ENCODE assay signal across 22 cellular contexts in the genomic region with DNA sequence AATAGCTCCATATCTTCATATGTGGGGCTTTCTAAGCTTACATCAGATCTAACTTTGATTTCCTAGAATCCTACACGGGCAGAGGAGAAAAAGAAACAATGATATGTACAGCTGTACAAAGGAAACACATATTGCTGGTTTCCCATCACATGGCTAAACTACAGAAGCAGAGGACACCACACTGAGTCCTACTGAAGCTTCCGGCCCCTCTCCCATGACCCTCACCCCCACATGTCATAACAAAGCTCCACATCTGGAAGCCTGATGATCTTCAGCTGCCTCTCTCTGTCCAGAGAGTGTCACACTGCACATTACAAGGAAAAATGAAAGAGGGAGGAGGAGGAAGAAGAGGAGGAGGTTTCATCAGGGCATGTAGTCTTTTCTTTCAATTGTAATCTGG. TPM values are rescaled to one million over a fixed set of nuclear protein-coding genes. Genes with fewer than 3 reads are reported as not detected.
DNase-seq lines count a peak whose midpoint lies in the region; TF ChIP-seq lines count a peak whose summit lies in the region.
"Had no signal": no experiment of that assay in that cellular context is flagged by ENCODE, and none has a peak within 500 bp of the region (broad histone marks: within the 10 kb centered on the region; RNA-seq: fewer than 3 reads in every experiment).

No MANE protein-coding gene starts in this region.

- H3K27ac ChIP-seq in adrenal gland (peak overlapping the region in 3 of 5 donors; percentile 10 to 52 (median 45)), parathyroid adenoma (peak overlapping the region; percentile 57)

- no peak overlapping the region for H3K4me3 ChIP-seq in AG10803 (ENCODE audit: low read length)
- H3K4me3 ChIP-seq in adrenal gland = no peak overlapping the region
- no peak overlapping the region for H3K4me3 ChIP-seq in foreskin fibroblast (ENCODE audit: low read depth in 1 of 2, low read length in 2 of 2)
- no peak overlapping the region for H3K4me3 ChIP-seq in parathyroid adenoma (ENCODE audit: low read depth, low read length)
- H3K4me3 ChIP-seq: A549, Peyer's patch had no signal

- H3K9ac ChIP-seq in parathyroid adenoma = no peak overlapping the region

- H3K4me1 ChIP-seq in adrenal gland (replicated peaks in 1 of 2) = peaks cover 0 to 9% of the 10 kb centered on the region in 2 donors
- H3K4me1 ChIP-seq in parathyroid adenoma = no peaks in the 10 kb centered on the region
- H3K4me1 ChIP-seq: Peyer's patch had no signal

- no peak overlapping the region for H3K4me2 ChIP-seq in parathyroid adenoma (ENCODE audit: low read length)
- H3K4me2 ChIP-seq: A549 had no signal

- 57 to 69% (median 64%) methylated on average over 2 of the region's 2 CpGs for WGBS in adrenal gland, 4 donors

- no peaks in the 10 kb centered on the region for H3K27me3 ChIP-seq in adrenal gland
- H3K27me3 ChIP-seq in parathyroid adenoma (ENCODE audit: control insufficient read depth, insufficient read depth, low read length) = no peaks in the 10 kb centered on the region
- H3K27me3 ChIP-seq: Peyer's patch had no signal

- TF ChIP-seq CTCF in AG10803 (conservative IDR thresholded peaks at IDR 0.05; ENCODE audit: low read length) = no peak
- TF ChIP-seq CTCF in adrenal gland (IDR thresholded peaks at IDR 0.05) = no peak
- TF ChIP-seq CTCF in foreskin fibroblast (IDR thresholded peaks at IDR 0.05; ENCODE audit: low read depth, low read length) = no peak
- TF ChIP-seq CTCF in parathyroid adenoma (IDR thresholded peaks at IDR 0.05) = no peak

- no peaks in the 10 kb centered on the region for H3K36me3 ChIP-seq in adrenal gland (replicated peaks in 1 of 2)
- no peaks in the 10 kb centered on the region for H3K36me3 ChIP-seq in parathyroid adenoma (ENCODE audit: control insufficient read depth, insufficient read depth, low read length)
- H3K36me3 ChIP-seq: Peyer's patch had no signal

- H3K79me2 ChIP-seq in parathyroid adenoma = no peaks in the 10 kb centered on the region

- intact Hi-C loops in adrenal gland (cut with DNase I) = no loop called here

- DNase-seq in AG10803 (ENCODE audit: low read depth) (peak; percentile 42), adrenal gland (no peak), foreskin fibroblast (peak; percentile 68 to 81), cerebellar nuclear complex (lab: John Stamatoyannopoulos, UW) (no peak), DMS 273 treated with DMSO at 0.1 percent for 48 hours (lab: John Stamatoyannopoulos, UW) (no peak), AG08396 (ENCODE audit: low spot score) (no peak), NCI-H2107 treated with DMSO at 0.1 percent for 48 hours (lab: John Stamatoyannopoulos, UW; ENCODE audit: unreplicated experiment) (no peak)
- DNase-seq: AML-193, DMS79, GOT3, Karpas-422, MM.1S, NCI-H1105, NCI-H187, NCI-H2171, NCI-H510A, NCI-H82, Peyer's patch, SHP77 treated with DMSO at 0.1 percent for 48 hours had no signal

- no peak overlapping the region for H2AFZ ChIP-seq in parathyroid adenoma

- no peak for TF ChIP-seq POLR2A in adrenal gland (IDR thresholded peaks at IDR 0.05)

- H3K9me3 ChIP-seq in adrenal gland (replicated peaks in 1 of 3) = no peaks in the 10 kb centered on the region
- no peaks in the 10 kb centered on the region for H3K9me3 ChIP-seq in parathyroid adenoma (ENCODE audit: control insufficient read depth, low read length)
- H3K9me3 ChIP-seq: A549, Peyer's patch had no signal

RNA-seq across cellular contexts. Expression of a gene that starts 14.0 kb away (rescaled TPM):
- 1 to 10 TPM in 1 of 8 donors, under 1 TPM in 6, not detected in 1; 0.25 to 1.3 (median 0.53) TPM for total RNA-seq in adrenal gland
- polyA plus RNA-seq in adrenal gland = 1 to 10 TPM in 1 of 3 donors, under 1 TPM in 2; 0.44 to 2.4 (median 0.88) TPM
- total RNA-seq: G401 had no signal

Comparison
In these comparisons a context has a peak if more than half of its experiments do, and no peak if none do; other contexts are left out.
1. DNase-seq: peak in AG10803 (single experiment) and foreskin fibroblast (2 of 2); none in adrenal gland (0 of 7), cerebellar nuclear complex (0 of 2), DMS 273 treated with DMSO at 0.1 percent for 48 hours (single experiment), AG08396 (single experiment) and NCI-H2107 treated with DMSO at 0.1 percent for 48 hours (single experiment).